ENCODE assay signal across 24 cellular contexts in genomic region chr17:74336307-74336706, GRCh38. TPM values are rescaled to one million over a fixed set of nuclear protein-coding genes. Genes with fewer than 3 reads are reported as not detected.
"Had no signal": no experiment of that assay in that cellular context is flagged by ENCODE, and none has a peak within 500 bp of the region (broad histone marks: within the 10 kb centered on the region; RNA-seq: fewer than 3 reads in every experiment).

No MANE protein-coding gene starts in this region.

- H3K36me3 ChIP-seq: ascending aorta, MG63 had no signal

- H3K9ac ChIP-seq: KMS-11 had no signal

- H3K9me3 ChIP-seq: ascending aorta, body of pancreas, MG63 had no signal

- DNase-seq: activated CD4-positive, alpha-beta T cell treated with anti-CD3 and anti-CD28 coated beads for 36 hours; activated CD4-positive, alpha-beta T cell treated with anti-CD3 and anti-CD28 coated beads, Interleukin-2, amount 50 U/mL, for 4 hours; activated CD8-positive, alpha-beta memory T cell treated with anti-CD3 and anti-CD28 coated beads, Interleukin-2, amount 50 U/mL, for 48 hours; activated CD8-positive, alpha-beta T cell treated with anti-CD3 and anti-CD28 coated beads, Interleukin-2, amount 10 ng/mL, durations not matched to agents 7 days and 5 days; activated effector memory CD4-positive, alpha-beta T cell treated with Interleukin-2 at 50 U/mL for 16 hours; activated naive CD4-positive, alpha-beta T cell; activated T-cell treated with anti-CD3 and anti-CD28 coated beads, Interleukin-2, amount 50 U/mL, for 1 hour; body of pancreas; MV-4-11; NCI-H1105; NCI-H187; NCI-H2171; NCI-H2227 treated with DMSO at 0.1 percent for 48 hours; NCI-H446 treated with DMSO at 0.1 percent for 48 hours; SIG-M5; T-cell had no signal

- H3K27ac ChIP-seq: ascending aorta, body of pancreas, KMS-11, SK-N-MC, VCaP had no signal

- H3K4me2 ChIP-seq: KMS-11 had no signal

- H3K27me3 ChIP-seq: ascending aorta, body of pancreas, MG63 had no signal

- H3K4me3 ChIP-seq: ascending aorta, body of pancreas, MG63, SK-N-MC had no signal

- H3K4me1 ChIP-seq: ascending aorta, body of pancreas had no signal

RNA-seq across cellular contexts. Expression of gene KIF19, which starts 10.3 kb away (rescaled TPM):
- total RNA-seq: OCI-LY7, RPMI7951 had no signal

RNA-seq across cellular contexts. Expression of gene BTBD17, which starts 25.4 kb away (rescaled TPM):
- total RNA-seq: activated CD4-positive, alpha-beta T cell treated with anti-CD3 and anti-CD28 coated beads for 36 hours; activated CD8-positive, alpha-beta T cell treated with anti-CD3 and anti-CD28 coated beads, Interleukin-2, amount 10 ng/mL, durations not matched to agents 7 days and 5 days; ascending aorta; OCI-LY7; RPMI7951; T-helper 2 cell treated with Interferon-gamma antibody and Interleukin-4, amounts not matched to agents 100 ng/mL and 5 ng/mL, for 36 hours had no signal

RNA-seq across cellular contexts. Expression of gene GPR142, which starts 31.0 kb away (rescaled TPM):
- total RNA-seq: activated CD4-positive, alpha-beta T cell treated with anti-CD3 and anti-CD28 coated beads for 36 hours; activated CD8-positive, alpha-beta T cell treated with anti-CD3 and anti-CD28 coated beads, Interleukin-2, amount 10 ng/mL, durations not matched to agents 7 days and 5 days; ascending aorta; OCI-LY7; RPMI7951; T-cell; T-helper 2 cell treated with Interferon-gamma antibody and Interleukin-4, amounts not matched to agents 100 ng/mL and 5 ng/mL, for 36 hours had no signal
